2 cellular contexts compared by ENCODE assay signal in genomic region chr11:61882879-61883278, GRCh38.
TF ChIP-seq lines count a peak whose summit lies in the region.

No MANE protein-coding gene starts in this region.

TF ChIP-seq in HepG2, 621 proteins besides CTCF, POLR2A, EP300 and RAD21:
- no peak for TF ChIP-seq ZSCAN21 (CRISPR knock-in tag; IDR thresholded peaks at IDR 0.05; ENCODE audit: borderline replicate concordance)
- no peak for TF ChIP-seq MED13 (CRISPR knock-in tag; IDR thresholded peaks at IDR 0.05)
- TF ChIP-seq STAG1 (CRISPR knock-in tag; IDR thresholded peaks at IDR 0.05), result no peak
- TF ChIP-seq ZBTB38 (CRISPR knock-in tag; IDR thresholded peaks at IDR 0.05), result no peak
- peak; percentile 26 for TF ChIP-seq MAFF (IDR thresholded peaks at IDR 0.05; ENCODE audit: low read depth, low read length)
- TF ChIP-seq, protein P1, sequence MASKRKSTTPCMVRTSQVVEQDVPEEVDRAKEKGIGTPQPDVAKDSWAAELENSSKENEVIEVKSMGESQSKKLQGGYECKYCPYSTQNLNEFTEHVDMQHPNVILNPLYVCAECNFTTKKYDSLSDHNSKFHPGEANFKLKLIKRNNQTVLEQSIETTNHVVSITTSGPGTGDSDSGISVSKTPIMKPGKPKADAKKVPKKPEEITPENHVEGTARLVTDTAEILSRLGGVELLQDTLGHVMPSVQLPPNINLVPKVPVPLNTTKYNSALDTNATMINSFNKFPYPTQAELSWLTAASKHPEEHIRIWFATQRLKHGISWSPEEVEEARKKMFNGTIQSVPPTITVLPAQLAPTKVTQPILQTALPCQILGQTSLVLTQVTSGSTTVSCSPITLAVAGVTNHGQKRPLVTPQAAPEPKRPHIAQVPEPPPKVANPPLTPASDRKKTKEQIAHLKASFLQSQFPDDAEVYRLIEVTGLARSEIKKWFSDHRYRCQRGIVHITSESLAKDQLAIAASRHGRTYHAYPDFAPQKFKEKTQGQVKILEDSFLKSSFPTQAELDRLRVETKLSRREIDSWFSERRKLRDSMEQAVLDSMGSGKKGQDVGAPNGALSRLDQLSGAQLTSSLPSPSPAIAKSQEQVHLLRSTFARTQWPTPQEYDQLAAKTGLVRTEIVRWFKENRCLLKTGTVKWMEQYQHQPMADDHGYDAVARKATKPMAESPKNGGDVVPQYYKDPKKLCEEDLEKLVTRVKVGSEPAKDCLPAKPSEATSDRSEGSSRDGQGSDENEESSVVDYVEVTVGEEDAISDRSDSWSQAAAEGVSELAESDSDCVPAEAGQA (IDR thresholded peaks at IDR 0.05; ENCODE audit: low read depth), result no peak
- TF ChIP-seq, protein P1 (CRISPR knock-in tag; IDR thresholded peaks at IDR 0.05; ENCODE audit: borderline replicate concordance), result no peak
- TF ChIP-seq ARID3A (IDR thresholded peaks at IDR 0.05; ENCODE audit: low read depth, low read length), result no peak
- TF ChIP-seq MAFK (conservative IDR thresholded peaks at IDR 0.05 in 1 of 2, IDR thresholded peaks at IDR 0.05 in 1 of 2; ENCODE audit: low read length in 2 of 2), result peak; percentile 19 to 36; a peak in 3 of 4 replicates
- no peak for TF ChIP-seq RXRB (CRISPR knock-in tag; IDR thresholded peaks at IDR 0.05; ENCODE audit: borderline replicate concordance)
- TF ChIP-seq PHF20 (CRISPR knock-in tag; IDR thresholded peaks at IDR 0.05), result no peak
- no peak for TF ChIP-seq ZFP91 (CRISPR knock-in tag; IDR thresholded peaks at IDR 0.05; ENCODE audit: borderline replicate concordance)
- no peak for TF ChIP-seq ZSCAN20 (CRISPR knock-in tag; IDR thresholded peaks at IDR 0.05; ENCODE audit: borderline replicate concordance)
- TF ChIP-seq NCOR1 (IDR thresholded peaks at IDR 0.05; ENCODE audit: borderline replicate concordance, low read length), result no peak
- TF ChIP-seq ZNF230 (CRISPR knock-in tag; IDR thresholded peaks at IDR 0.05), result no peak
TF ChIP-seq in HepG2: peak in this region for 2.

TF ChIP-seq in WTC11, 78 proteins besides CTCF, POLR2A, EP300 and RAD21:
- TF ChIP-seq GTF2I (CRISPR knock-in tag; conservative IDR thresholded peaks at IDR 0.05) (no peak), ZNF396 (CRISPR knock-in tag; IDR thresholded peaks at IDR 0.05; ENCODE audit: borderline replicate concordance) (no peak), ZNF416 (CRISPR knock-in tag; IDR thresholded peaks at IDR 0.05) (no peak), ARID4B (CRISPR knock-in tag; IDR thresholded peaks at IDR 0.05; ENCODE audit: borderline replicate concordance) (no peak), IRF2 (CRISPR knock-in tag; IDR thresholded peaks at IDR 0.05; ENCODE audit: borderline replicate concordance, low read depth) (no peak), ZNF671 (CRISPR knock-in tag; IDR thresholded peaks at IDR 0.05) (no peak)
- TF ChIP-seq, protein P2, sequence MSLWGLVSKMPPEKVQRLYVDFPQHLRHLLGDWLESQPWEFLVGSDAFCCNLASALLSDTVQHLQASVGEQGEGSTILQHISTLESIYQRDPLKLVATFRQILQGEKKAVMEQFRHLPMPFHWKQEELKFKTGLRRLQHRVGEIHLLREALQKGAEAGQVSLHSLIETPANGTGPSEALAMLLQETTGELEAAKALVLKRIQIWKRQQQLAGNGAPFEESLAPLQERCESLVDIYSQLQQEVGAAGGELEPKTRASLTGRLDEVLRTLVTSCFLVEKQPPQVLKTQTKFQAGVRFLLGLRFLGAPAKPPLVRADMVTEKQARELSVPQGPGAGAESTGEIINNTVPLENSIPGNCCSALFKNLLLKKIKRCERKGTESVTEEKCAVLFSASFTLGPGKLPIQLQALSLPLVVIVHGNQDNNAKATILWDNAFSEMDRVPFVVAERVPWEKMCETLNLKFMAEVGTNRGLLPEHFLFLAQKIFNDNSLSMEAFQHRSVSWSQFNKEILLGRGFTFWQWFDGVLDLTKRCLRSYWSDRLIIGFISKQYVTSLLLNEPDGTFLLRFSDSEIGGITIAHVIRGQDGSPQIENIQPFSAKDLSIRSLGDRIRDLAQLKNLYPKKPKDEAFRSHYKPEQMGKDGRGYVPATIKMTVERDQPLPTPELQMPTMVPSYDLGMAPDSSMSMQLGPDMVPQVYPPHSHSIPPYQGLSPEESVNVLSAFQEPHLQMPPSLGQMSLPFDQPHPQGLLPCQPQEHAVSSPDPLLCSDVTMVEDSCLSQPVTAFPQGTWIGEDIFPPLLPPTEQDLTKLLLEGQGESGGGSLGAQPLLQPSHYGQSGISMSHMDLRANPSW (CRISPR knock-in tag; conservative IDR thresholded peaks at IDR 0.05; ENCODE audit: low read depth), result no peak
- TF ChIP-seq, protein P3, sequence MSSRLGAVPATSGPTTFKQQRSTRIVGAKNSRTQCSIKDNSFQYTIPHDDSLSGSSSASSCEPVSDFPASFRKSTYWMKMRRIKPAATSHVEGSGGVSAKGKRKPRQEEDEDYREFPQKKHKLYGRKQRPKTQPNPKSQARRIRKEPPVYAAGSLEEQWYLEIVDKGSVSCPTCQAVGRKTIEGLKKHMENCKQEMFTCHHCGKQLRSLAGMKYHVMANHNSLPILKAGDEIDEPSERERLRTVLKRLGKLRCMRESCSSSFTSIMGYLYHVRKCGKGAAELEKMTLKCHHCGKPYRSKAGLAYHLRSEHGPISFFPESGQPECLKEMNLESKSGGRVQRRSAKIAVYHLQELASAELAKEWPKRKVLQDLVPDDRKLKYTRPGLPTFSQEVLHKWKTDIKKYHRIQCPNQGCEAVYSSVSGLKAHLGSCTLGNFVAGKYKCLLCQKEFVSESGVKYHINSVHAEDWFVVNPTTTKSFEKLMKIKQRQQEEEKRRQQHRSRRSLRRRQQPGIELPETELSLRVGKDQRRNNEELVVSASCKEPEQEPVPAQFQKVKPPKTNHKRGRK (CRISPR knock-in tag; IDR thresholded peaks at IDR 0.05; ENCODE audit: borderline replicate concordance), result no peak
- TF ChIP-seq, protein P4, sequence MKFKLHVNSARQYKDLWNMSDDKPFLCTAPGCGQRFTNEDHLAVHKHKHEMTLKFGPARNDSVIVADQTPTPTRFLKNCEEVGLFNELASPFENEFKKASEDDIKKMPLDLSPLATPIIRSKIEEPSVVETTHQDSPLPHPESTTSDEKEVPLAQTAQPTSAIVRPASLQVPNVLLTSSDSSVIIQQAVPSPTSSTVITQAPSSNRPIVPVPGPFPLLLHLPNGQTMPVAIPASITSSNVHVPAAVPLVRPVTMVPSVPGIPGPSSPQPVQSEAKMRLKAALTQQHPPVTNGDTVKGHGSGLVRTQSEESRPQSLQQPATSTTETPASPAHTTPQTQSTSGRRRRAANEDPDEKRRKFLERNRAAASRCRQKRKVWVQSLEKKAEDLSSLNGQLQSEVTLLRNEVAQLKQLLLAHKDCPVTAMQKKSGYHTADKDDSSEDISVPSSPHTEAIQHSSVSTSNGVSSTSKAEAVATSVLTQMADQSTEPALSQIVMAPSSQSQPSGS (CRISPR knock-in tag; IDR thresholded peaks at IDR 0.05; ENCODE audit: borderline replicate concordance, low read depth), result no peak
TF ChIP-seq in WTC11: peak in this region for 0.
